8 cellular contexts compared by ENCODE assay signal in the genomic region with DNA sequence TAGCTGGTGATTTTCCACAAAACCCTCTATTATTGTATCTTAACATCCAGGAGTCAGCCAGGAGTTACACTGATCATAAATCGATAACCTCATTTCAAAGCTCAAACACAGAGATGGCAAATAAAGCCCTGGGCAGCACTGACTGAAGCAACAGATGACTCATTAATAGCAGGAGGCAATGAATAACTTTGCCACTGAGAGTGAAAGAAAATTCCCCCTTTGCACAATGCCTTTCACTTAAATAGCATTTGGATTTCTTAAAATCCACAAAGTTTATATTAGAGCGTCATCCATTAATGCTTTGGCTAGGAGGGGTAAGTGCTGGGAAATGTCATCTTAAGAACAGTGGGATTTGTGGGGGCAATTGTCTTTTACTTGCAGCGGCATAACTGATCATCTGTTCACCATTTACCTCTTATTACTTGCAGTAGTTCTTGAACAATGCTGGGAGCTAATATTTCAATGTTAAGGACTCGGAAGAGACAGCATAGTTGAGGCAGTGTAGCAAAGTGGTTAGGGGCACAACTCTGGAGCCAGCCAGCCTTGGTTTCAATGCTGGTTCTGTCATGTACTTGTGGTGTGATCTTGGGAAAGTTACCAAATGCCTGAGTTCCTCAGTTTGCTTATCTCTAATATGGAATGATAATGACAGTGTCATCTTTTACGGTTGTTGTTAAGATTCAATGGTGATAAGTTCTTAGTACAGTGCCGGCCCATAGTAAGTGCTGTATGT.
A peak's percentile ranks its signal among the peaks of the same experiment; 100 is the strongest.
DNase-seq lines count a peak whose midpoint lies in the region; ATAC-seq and TF ChIP-seq lines count a peak whose summit lies in the region.

No MANE protein-coding gene starts in this region.

- H3K4me3 ChIP-seq in lower leg skin (ENCODE audit: low read depth, poor library complexity, severe bottlenecking): no peak overlapping the region

- POLR2A ChIA-PET in MCF 10A (lab: Yijun Ruan, JAX): interaction anchor here (0.6 to 3.1 kb wide), 17 partner anchors 9 to 1576 kb away, joined by 3 to 34 read pairs (median 3); no protein-coding TSS in a partner anchor
- POLR2A ChIA-PET in activated CD8-positive, alpha-beta T cell treated with anti-CD3 and anti-CD28 coated beads for 36 hours (lab: Charles Lee): no interaction called here

- WGBS in lower leg skin, 2 donors: 64 to 70% methylated on average over 6 of the region's 6 CpGs

- no peaks in the 10 kb centered on the region for H3K9me3 Mint-ChIP-seq in MCF 10A (ENCODE audit: unreplicated experiment)
- H3K9me3 Mint-ChIP-seq in nephron: no peaks in the 10 kb centered on the region
- no peaks in the 10 kb centered on the region for H3K9me3 Mint-ChIP-seq in activated CD8-positive, alpha-beta T cell treated with anti-CD3 and anti-CD28 coated beads for 36 hours

- peaks cover 51% of the 10 kb centered on the region for H3K4me1 Mint-ChIP-seq in MCF 10A (ENCODE audit: insufficient read depth, unreplicated experiment)
- H3K4me1 Mint-ChIP-seq in nephron: peaks cover 47% of the 10 kb centered on the region
- peaks cover 4% of the 10 kb centered on the region for H3K4me1 Mint-ChIP-seq in activated CD8-positive, alpha-beta T cell treated with anti-CD3 and anti-CD28 coated beads for 36 hours (ENCODE audit: low read depth)

- CTCF ChIA-PET in MCF 10A (lab: Yijun Ruan, JAX): interaction anchor here (0.6 to 2.0 kb wide), 4 partner anchors 10 to 1100 kb away, joined by 3 to 8 read pairs (median 4); no protein-coding TSS in a partner anchor
- CTCF ChIA-PET in activated CD8-positive, alpha-beta T cell treated with anti-CD3 and anti-CD28 coated beads for 36 hours (lab: Charles Lee): interaction anchor here (0.6 kb wide), 1 partner anchor 48 kb away, joined by 3 read pairs; no protein-coding TSS in a partner anchor

- no peak for TF ChIP-seq CTCF in MCF 10A (IDR thresholded peaks at IDR 0.05; ENCODE audit: unreplicated experiment)
- TF ChIP-seq CTCF in nephron (IDR thresholded peaks at IDR 0.05; ENCODE audit: unreplicated experiment in 3 of 3): no peak
- no peak for TF ChIP-seq CTCF in lower leg skin (IDR thresholded peaks at IDR 0.05)
- no peak for TF ChIP-seq CTCF in activated CD8-positive, alpha-beta T cell treated with anti-CD3 and anti-CD28 coated beads for 36 hours (IDR thresholded peaks at IDR 0.05)

- ATAC-seq in HG03135 (IDR thresholded peaks at IDR 0.05; ENCODE audit: unreplicated experiment) (peak; percentile 52), GM18498 (IDR thresholded peaks at IDR 0.05; ENCODE audit: unreplicated experiment) (no peak)
- ATAC-seq in activated CD8-positive, alpha-beta T cell treated with anti-CD3 and anti-CD28 coated beads for 36 hours: no peak

- DNase-seq in ELR (ENCODE audit: low read depth): peak; percentile 90
- DNase-seq in MCF 10A (ENCODE audit: unreplicated experiment): peak; percentile 88
- DNase-seq in T-helper 9 cell: no peak
- no peak for DNase-seq in lower leg skin (ENCODE audit: low spot score in 2 of 2)
- no peak for DNase-seq in activated CD8-positive, alpha-beta T cell treated with anti-CD3 and anti-CD28 coated beads for 36 hours

- H3K27me3 Mint-ChIP-seq in MCF 10A (ENCODE audit: insufficient read depth, unreplicated experiment): no peaks in the 10 kb centered on the region
- H3K27me3 Mint-ChIP-seq in nephron (ENCODE audit: low read depth): no peaks in the 10 kb centered on the region
- no peaks in the 10 kb centered on the region for H3K27me3 Mint-ChIP-seq in activated CD8-positive, alpha-beta T cell treated with anti-CD3 and anti-CD28 coated beads for 36 hours

- H3K4me3 Mint-ChIP-seq in MCF 10A (ENCODE audit: unreplicated experiment) (peak overlapping the region; percentile 75), nephron (no peak overlapping the region)
- no peak overlapping the region for H3K4me3 Mint-ChIP-seq in activated CD8-positive, alpha-beta T cell treated with anti-CD3 and anti-CD28 coated beads for 36 hours

- H3K27ac Mint-ChIP-seq in MCF 10A (ENCODE audit: low read depth, unreplicated experiment) (peak overlapping the region; percentile 89), nephron (peak overlapping the region; percentile 14 to 65 (median 26))
- no peak overlapping the region for H3K27ac Mint-ChIP-seq in activated CD8-positive, alpha-beta T cell treated with anti-CD3 and anti-CD28 coated beads for 36 hours

- peaks cover 5% of the 10 kb centered on the region for H3K36me3 Mint-ChIP-seq in MCF 10A (ENCODE audit: insufficient read depth, unreplicated experiment)
- no peaks in the 10 kb centered on the region for H3K36me3 Mint-ChIP-seq in nephron (ENCODE audit: low read depth)
- H3K36me3 Mint-ChIP-seq in activated CD8-positive, alpha-beta T cell treated with anti-CD3 and anti-CD28 coated beads for 36 hours (ENCODE audit: low read depth): no peaks in the 10 kb centered on the region

- intact Hi-C loops in MCF 10A (cut with micrococcal nuclease) (no loop called here), lower leg skin (cut with DNase I; ENCODE audit: low total_unique reads) (no loop called here)
- intact Hi-C loops in activated CD8-positive, alpha-beta T cell treated with anti-CD3 and anti-CD28 coated beads for 36 hours (cut with micrococcal nuclease): no loop called here

- TF ChIP-seq POLR2A in lower leg skin (IDR thresholded peaks at IDR 0.05): no peak

- BruUV-seq in MCF 10A (replicated peaks; lab: Mats Ljungman, UMichigan): TSS peak; percentile 84

Comparison
In these comparisons a context has a peak if more than half of its experiments do, and no peak if none do; other contexts are left out.
1. DNase-seq: peak in ELR (single experiment) and MCF 10A (single experiment); none in T-helper 9 cell (single experiment), lower leg skin (0 of 2) and activated CD8-positive, alpha-beta T cell treated with anti-CD3 and anti-CD28 coated beads for 36 hours (single experiment).